In the genomic region with DNA sequence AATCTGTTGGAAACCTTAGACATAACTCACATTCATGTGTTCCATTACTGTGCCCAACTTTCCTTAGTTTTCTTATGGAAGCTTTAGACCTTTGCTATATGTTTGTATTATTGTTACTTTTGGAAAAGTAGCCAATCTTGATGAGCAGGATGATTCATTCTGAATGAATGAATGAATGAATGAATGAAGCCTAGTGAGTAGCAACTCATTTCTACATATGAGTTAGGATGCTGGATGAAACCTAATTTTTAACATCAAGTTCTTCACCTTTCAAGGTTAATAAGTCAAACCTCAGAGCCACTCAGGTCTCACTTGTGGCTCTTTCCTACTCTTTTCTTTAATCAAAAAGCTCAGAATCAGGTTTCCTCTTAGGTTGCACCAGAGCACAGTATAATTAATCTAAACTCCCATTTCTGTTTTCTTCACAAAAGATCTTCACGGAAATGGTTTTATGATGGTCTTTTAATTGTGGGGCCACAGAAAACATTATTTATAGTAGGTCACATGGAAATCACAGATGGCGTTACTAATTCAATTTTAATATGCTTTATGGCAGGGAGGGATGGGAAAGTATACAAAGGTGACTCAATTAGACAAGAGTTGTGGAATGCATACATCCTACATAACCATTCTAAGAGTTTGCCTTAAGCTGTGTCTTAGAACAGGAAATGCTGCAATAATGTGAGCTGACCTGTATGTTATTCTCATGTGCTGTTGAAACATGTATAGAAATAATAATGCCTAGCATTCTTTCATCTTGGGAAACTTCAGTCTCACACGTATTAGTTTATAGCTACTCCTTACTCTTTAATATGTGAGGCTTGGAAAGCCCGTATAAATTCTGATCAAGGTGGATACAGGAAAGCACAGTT, we compare ENCODE assay signal across 23 cellular contexts. TPM values are rescaled to one million over a fixed set of nuclear protein-coding genes. Genes with fewer than 3 reads are reported as not detected.
A peak's percentile ranks its signal among the peaks of the same experiment; 100 is the strongest.
DNase-seq lines count a peak whose midpoint lies in the region; FAIRE-seq and TF ChIP-seq lines count a peak whose summit lies in the region.
"Had no signal": no experiment of that assay in that cellular context is flagged by ENCODE, and none has a peak within 500 bp of the region (broad histone marks: within the 10 kb centered on the region; RNA-seq: fewer than 3 reads in every experiment).

No MANE protein-coding gene starts in this region.

- H3K27ac ChIP-seq in GM23248 (no peak overlapping the region), vagina (no peak overlapping the region)
- H3K27ac ChIP-seq: BLaER1, body of pancreas, sigmoid colon, thoracic aorta, WERI-Rb-1 had no signal

- H4K20me1 ChIP-seq in GM23248 (ENCODE audit: insufficient read depth): no peaks in the 10 kb centered on the region
- H4K20me1 ChIP-seq: BLaER1 had no signal

- in situ Hi-C loops in GM23248 (cut with MboI): no loop called here

- H3K9me3 ChIP-seq in GM23248 (ENCODE audit: low read depth) (no peaks in the 10 kb centered on the region), vagina (no peaks in the 10 kb centered on the region)
- H3K9me3 ChIP-seq: BLaER1, body of pancreas, mucosa of descending colon, sigmoid colon, thoracic aorta had no signal

- peaks cover 20% of the 10 kb centered on the region for H3K4me1 ChIP-seq in GM23248 (ENCODE audit: insufficient read depth)
- H3K4me1 ChIP-seq in vagina: no peaks in the 10 kb centered on the region

- H3K27me3 ChIP-seq in GM23248 (replicated peaks; ENCODE audit: insufficient read depth) (no peaks in the 10 kb centered on the region), vagina (no peaks in the 10 kb centered on the region)
- H3K27me3 ChIP-seq: BLaER1, body of pancreas, sigmoid colon had no signal

- peaks cover 17% of the 10 kb centered on the region for H3F3A ChIP-seq in GM23248 (ENCODE audit: insufficient read depth)

- WGBS in GM23248 (ENCODE audit: low coverage in 1 of 2, low lambda C conversion rate in 2 of 2, missing lambda C conversion rate in 2 of 2), 2 experiments: 65 to 71% methylated on average over 4 of the region's 4 CpGs

- TF ChIP-seq POLR2A in vagina (IDR thresholded peaks at IDR 0.05): no peak

- H2AFZ ChIP-seq in GM23248: no peak overlapping the region

- H3K4me2 ChIP-seq in GM23248 (ENCODE audit: unreplicated experiment): no peak overlapping the region
- H3K4me2 ChIP-seq: BLaER1 had no signal

- intact Hi-C loops in vagina (cut with DNase I): loop anchor here (2.0 kb wide), 1 partner anchor 115 kb away; no protein-coding TSS in a partner anchor

- H3K36me3 ChIP-seq in GM23248 (ENCODE audit: low read depth): no peaks in the 10 kb centered on the region
- no peaks in the 10 kb centered on the region for H3K36me3 ChIP-seq in vagina
- H3K36me3 ChIP-seq: BLaER1, sigmoid colon, thoracic aorta had no signal

- DNase-seq in D721Med (ENCODE audit: insufficient read length, low spot score) (no peak), GM23248 (peak; percentile 9), amniotic epithelial cell (ENCODE audit: low read depth) (peak; percentile 20), left kidney (ENCODE audit: low read depth, low spot score) (peak; percentile 26), vagina (ENCODE audit: extremely low spot score in 2 of 2) (no peak), NCI-H1930 (lab: John Stamatoyannopoulos, UW) (no peak), ecto neural progenitor cell (ENCODE audit: low spot score) (no peak)
- DNase-seq: activated naive CD4-positive, alpha-beta T cell; body of pancreas; DMS153; HFFc6; hippocampal formation; MM.1S; mucosa of descending colon; NCI-H2029 treated with DMSO at 0.1 percent for 48 hours; NCI-H774; occipital lobe; sigmoid colon; stimulated activated CD4-positive, alpha-beta T cell treated with anti-CD3 and anti-CD28 coated beads, Interleukin-4, amount 100 ng/mL, for 1 hour; stimulated activated CD8-positive, alpha-beta memory T cell treated with anti-CD3 and anti-CD28 coated beads, Interleukin-4, amount 100 ng/mL, for 48 hours; WERI-Rb-1 had no signal

- H3K4me3 ChIP-seq in GM23248 (no peak overlapping the region), vagina (no peak overlapping the region)
- H3K4me3 ChIP-seq: BLaER1, body of pancreas, mucosa of descending colon, sigmoid colon, thoracic aorta had no signal

- H3K79me2 ChIP-seq in GM23248 (ENCODE audit: insufficient read depth): peaks cover 10% of the 10 kb centered on the region; the same call in 1 of the 2 replicates

- FAIRE-seq in D721Med (lab: Jason Lieb, UNC): peak; percentile 91

- H3K9me2 ChIP-seq in GM23248 (ENCODE audit: insufficient read depth): no peaks in the 10 kb centered on the region

- no peak overlapping the region for H3K9ac ChIP-seq in GM23248
- H3K9ac ChIP-seq: BLaER1 had no signal

- no peak for TF ChIP-seq CTCF in D721Med (IDR thresholded peaks at IDR 0.05; ENCODE audit: insufficient read depth, missing control alignments)
- TF ChIP-seq CTCF in vagina (IDR thresholded peaks at IDR 0.05): no peak

RNA-seq across cellular contexts. Expression of a gene that starts 4.5 kb away (rescaled TPM):
- total RNA-seq in GM23248 (2014; rRNA removed; shearing (Covaris generic)): 14.2 and 19.2 TPM in 2 replicates
- 11.8 and 12.2 TPM in 2 replicates for polyA plus RNA-seq in GM23248 (2016; fragmentation: Nextera tagmentation; extraction: Ambion mirVana)
- total RNA-seq in vagina: 16.2 TPM

RNA-seq across cellular contexts. Expression of a gene that starts 53.6 kb away (rescaled TPM):
- total RNA-seq in GM23248 (2014; rRNA removed; shearing (Covaris generic)): 5.1 and 5.4 TPM in 2 replicates
- 2.2 and 2.3 TPM in 2 replicates for polyA plus RNA-seq in GM23248 (2016; fragmentation: Nextera tagmentation; extraction: Ambion mirVana)
- total RNA-seq in vagina: 0.74 TPM
- total RNA-seq: body of pancreas had no signal

Comparison
In these comparisons a context has a peak if more than half of its experiments do, and no peak if none do; other contexts are left out.
1. DNase-seq: peak in GM23248 (single experiment), amniotic epithelial cell (single experiment) and left kidney (single experiment); none in D721Med (single experiment), vagina (0 of 2), NCI-H1930 (0 of 2) and ecto neural progenitor cell (single experiment).